Comparison of ENCODE assay signal across 1 cellular context in the genomic region with DNA sequence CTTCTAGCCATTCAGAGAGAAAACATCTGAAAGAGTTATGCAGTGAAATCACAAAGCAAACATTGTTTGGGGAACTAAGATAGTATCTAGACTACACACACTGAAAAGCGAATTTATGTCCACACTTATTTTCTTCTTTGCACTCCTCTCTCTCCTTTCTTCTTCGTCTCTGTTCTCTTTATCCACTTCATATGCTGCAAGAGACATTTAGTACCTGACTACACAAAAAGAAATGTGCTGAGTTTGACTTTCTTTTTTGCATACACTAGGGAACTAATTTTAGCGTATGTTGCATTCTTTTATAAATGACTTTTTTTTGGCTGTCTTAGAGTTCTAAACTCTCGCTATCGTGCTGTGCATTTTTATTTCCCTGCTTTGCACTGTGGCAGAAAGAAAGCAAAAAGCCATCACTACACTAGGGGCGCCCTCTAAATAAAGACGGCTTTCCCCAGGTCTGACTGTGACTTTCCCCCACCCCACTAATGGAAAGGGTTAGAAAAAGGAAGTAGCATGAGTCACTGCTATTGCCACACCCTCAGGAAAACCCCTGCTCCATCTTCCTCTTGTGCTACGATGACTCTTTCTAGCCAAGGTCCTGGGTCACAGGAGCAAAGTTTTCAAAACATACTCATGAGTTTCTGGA.
TF ChIP-seq lines count a peak whose summit lies in the region.

No MANE protein-coding gene starts in this region.

TF ChIP-seq in K562, 482 proteins besides CTCF, POLR2A, EP300 and RAD21 (continued from another document and continues in another):
- TF ChIP-seq, protein P1, sequence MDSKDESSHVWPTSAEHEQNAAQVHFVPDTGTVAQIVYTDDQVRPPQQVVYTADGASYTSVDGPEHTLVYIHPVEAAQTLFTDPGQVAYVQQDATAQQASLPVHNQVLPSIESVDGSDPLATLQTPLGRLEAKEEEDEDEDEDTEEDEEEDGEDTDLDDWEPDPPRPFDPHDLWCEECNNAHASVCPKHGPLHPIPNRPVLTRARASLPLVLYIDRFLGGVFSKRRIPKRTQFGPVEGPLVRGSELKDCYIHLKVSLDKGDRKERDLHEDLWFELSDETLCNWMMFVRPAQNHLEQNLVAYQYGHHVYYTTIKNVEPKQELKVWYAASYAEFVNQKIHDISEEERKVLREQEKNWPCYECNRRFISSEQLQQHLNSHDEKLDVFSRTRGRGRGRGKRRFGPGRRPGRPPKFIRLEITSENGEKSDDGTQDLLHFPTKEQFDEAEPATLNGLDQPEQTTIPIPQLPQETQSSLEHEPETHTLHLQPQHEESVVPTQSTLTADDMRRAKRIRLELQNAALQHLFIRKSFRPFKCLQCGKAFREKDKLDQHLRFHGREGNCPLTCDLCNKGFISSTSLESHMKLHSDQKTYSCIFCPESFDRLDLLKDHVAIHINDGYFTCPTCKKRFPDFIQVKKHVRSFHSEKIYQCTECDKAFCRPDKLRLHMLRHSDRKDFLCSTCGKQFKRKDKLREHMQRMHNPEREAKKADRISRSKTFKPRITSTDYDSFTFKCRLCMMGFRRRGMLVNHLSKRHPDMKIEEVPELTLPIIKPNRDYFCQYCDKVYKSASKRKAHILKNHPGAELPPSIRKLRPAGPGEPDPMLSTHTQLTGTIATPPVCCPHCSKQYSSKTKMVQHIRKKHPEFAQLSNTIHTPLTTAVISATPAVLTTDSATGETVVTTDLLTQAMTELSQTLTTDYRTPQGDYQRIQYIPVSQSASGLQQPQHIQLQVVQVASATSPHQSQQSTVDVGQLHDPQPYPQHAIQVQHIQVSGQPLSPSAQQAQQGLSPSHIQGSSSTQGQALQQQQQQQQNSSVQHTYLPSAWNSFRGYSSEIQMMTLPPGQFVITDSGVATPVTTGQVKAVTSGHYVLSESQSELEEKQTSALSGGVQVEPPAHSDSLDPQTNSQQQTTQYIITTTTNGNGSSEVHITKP (IDR thresholded peaks at IDR 0.05; ENCODE audit: partially characterized antibody): no peak
- TF ChIP-seq HNRNPUL1 (IDR thresholded peaks at IDR 0.05; ENCODE audit: low read length): no peak
- TF ChIP-seq, protein P2, sequence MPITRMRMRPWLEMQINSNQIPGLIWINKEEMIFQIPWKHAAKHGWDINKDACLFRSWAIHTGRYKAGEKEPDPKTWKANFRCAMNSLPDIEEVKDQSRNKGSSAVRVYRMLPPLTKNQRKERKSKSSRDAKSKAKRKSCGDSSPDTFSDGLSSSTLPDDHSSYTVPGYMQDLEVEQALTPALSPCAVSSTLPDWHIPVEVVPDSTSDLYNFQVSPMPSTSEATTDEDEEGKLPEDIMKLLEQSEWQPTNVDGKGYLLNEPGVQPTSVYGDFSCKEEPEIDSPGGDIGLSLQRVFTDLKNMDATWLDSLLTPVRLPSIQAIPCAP (CRISPR knock-in tag; IDR thresholded peaks at IDR 0.05; ENCODE audit: borderline replicate concordance): no peak
- TF ChIP-seq SNAPC5 (CRISPR knock-in tag; IDR thresholded peaks at IDR 0.05): no peak
- no peak for TF ChIP-seq U2AF2 (optimal IDR thresholded peaks at IDR 0.05; ENCODE audit: low read depth, low read length)
- peak; percentile 34; the same call in 1 of the 2 replicates for TF ChIP-seq SMARCA5 (IDR thresholded peaks at IDR 0.05)
- no peak for TF ChIP-seq MTF1 (CRISPR knock-in tag; IDR thresholded peaks at IDR 0.05; ENCODE audit: borderline replicate concordance)
- no peak for TF ChIP-seq TFAP4 (CRISPR knock-in tag; IDR thresholded peaks at IDR 0.05; ENCODE audit: borderline replicate concordance)
- TF ChIP-seq CREB3L1 (IDR thresholded peaks at IDR 0.05; ENCODE audit: borderline replicate concordance, low read depth): no peak
- TF ChIP-seq, protein P3, sequence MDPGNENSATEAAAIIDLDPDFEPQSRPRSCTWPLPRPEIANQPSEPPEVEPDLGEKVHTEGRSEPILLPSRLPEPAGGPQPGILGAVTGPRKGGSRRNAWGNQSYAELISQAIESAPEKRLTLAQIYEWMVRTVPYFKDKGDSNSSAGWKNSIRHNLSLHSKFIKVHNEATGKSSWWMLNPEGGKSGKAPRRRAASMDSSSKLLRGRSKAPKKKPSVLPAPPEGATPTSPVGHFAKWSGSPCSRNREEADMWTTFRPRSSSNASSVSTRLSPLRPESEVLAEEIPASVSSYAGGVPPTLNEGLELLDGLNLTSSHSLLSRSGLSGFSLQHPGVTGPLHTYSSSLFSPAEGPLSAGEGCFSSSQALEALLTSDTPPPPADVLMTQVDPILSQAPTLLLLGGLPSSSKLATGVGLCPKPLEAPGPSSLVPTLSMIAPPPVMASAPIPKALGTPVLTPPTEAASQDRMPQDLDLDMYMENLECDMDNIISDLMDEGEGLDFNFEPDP (CRISPR knock-in tag; IDR thresholded peaks at IDR 0.05): no peak
- no peak for TF ChIP-seq CHD4 (IDR thresholded peaks at IDR 0.05; ENCODE audit: insufficient read depth, insufficient replicate concordance, low read depth, low read length, poor library complexity, severe bottlenecking)
- TF ChIP-seq ZNF184 (CRISPR knock-in tag; IDR thresholded peaks at IDR 0.05): peak; percentile 100
- no peak for TF ChIP-seq CBX2 (IDR thresholded peaks at IDR 0.05; ENCODE audit: insufficient read depth, low read length, poor library complexity, severe bottlenecking)
- no peak for TF ChIP-seq MBD1 (CRISPR knock-in tag; IDR thresholded peaks at IDR 0.05)
- TF ChIP-seq SMARCC2 (IDR thresholded peaks at IDR 0.05; ENCODE audit: low read depth): peak; percentile 72; the same call in 1 of the 2 replicates
- TF ChIP-seq ID3 (CRISPR knock-in tag; IDR thresholded peaks at IDR 0.05): no peak
- TF ChIP-seq ID3 (tag; IDR thresholded peaks at IDR 0.05): no peak
- peak; percentile 81 for TF ChIP-seq DPF2 (IDR thresholded peaks at IDR 0.05)
- no peak for TF ChIP-seq NFRKB (IDR thresholded peaks at IDR 0.05; ENCODE audit: low read depth)
- peak; percentile 57; the same call in 1 of the 2 replicates for TF ChIP-seq TEAD4 (IDR thresholded peaks at IDR 0.05; ENCODE audit: low read length)
- TF ChIP-seq TEAD4 (CRISPR knock-in tag; IDR thresholded peaks at IDR 0.05; ENCODE audit: borderline replicate concordance): no peak
- no peak for TF ChIP-seq POLR3G (IDR thresholded peaks at IDR 0.05; ENCODE audit: extremely low read depth, insufficient read length, insufficient replicate concordance)
- TF ChIP-seq, protein P4, sequence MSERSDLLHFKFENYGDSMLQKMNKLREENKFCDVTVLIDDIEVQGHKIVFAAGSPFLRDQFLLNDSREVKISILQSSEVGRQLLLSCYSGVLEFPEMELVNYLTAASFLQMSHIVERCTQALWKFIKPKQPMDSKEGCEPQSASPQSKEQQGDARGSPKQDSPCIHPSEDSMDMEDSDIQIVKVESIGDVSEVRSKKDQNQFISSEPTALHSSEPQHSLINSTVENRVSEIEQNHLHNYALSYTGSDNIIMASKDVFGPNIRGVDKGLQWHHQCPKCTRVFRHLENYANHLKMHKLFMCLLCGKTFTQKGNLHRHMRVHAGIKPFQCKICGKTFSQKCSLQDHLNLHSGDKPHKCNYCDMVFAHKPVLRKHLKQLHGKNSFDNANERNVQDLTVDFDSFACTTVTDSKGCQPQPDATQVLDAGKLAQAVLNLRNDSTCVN (CRISPR knock-in tag; IDR thresholded peaks at IDR 0.05): 0 out of 2 replicates have a peak, but pooled peaks have one; percentile 10
- TF ChIP-seq CBFB (CRISPR knock-in tag; IDR thresholded peaks at IDR 0.05): no peak
- TF ChIP-seq SREBF1 (IDR thresholded peaks at IDR 0.05; ENCODE audit: borderline replicate concordance, low read depth, low read length): no peak
- peak; percentile 73 for TF ChIP-seq ZFP36 (IDR thresholded peaks at IDR 0.05; ENCODE audit: low read depth, low read length, partially characterized antibody)
- TF ChIP-seq DACH1 (IDR thresholded peaks at IDR 0.05; ENCODE audit: partially characterized antibody): no peak
- TF ChIP-seq COPS2 (conservative IDR thresholded peaks at IDR 0.05): no peak
- TF ChIP-seq PRPF4 (IDR thresholded peaks at IDR 0.05; ENCODE audit: insufficient read depth, low read depth, low read length, poor library complexity, severe bottlenecking): no peak
- no peak for TF ChIP-seq MCM3 (IDR thresholded peaks at IDR 0.05)
- TF ChIP-seq AFF4 (CRISPR knock-in tag; IDR thresholded peaks at IDR 0.05): no peak
- no peak for TF ChIP-seq TFE3 (CRISPR knock-in tag; IDR thresholded peaks at IDR 0.05)
- TF ChIP-seq, protein P5, sequence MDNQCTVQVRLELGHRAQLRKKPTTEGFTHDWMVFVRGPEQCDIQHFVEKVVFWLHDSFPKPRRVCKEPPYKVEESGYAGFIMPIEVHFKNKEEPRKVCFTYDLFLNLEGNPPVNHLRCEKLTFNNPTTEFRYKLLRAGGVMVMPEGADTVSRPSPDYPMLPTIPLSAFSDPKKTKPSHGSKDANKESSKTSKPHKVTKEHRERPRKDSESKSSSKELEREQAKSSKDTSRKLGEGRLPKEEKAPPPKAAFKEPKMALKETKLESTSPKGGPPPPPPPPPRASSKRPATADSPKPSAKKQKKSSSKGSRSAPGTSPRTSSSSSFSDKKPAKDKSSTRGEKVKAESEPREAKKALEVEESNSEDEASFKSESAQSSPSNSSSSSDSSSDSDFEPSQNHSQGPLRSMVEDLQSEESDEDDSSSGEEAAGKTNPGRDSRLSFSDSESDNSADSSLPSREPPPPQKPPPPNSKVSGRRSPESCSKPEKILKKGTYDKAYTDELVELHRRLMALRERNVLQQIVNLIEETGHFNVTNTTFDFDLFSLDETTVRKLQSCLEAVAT (IDR thresholded peaks at IDR 0.05): 0 out of 4 replicates have a peak, but pooled peaks of 1 of the 2 experiments have one; percentile 64
